Comparison of ENCODE assay signal across 22 cellular contexts in genomic region chr11:71502871-71503435, GRCh38. TPM values are rescaled to one million over a fixed set of nuclear protein-coding genes. Genes with fewer than 3 reads are reported as not detected.
DNase-seq lines count a peak whose midpoint lies in the region; ATAC-seq and TF ChIP-seq lines count a peak whose summit lies in the region.
"Had no signal": no experiment of that assay in that cellular context is flagged by ENCODE, and none has a peak within 500 bp of the region (broad histone marks: within the 10 kb centered on the region; RNA-seq: fewer than 3 reads in every experiment).

No MANE protein-coding gene starts in this region.

- intact Hi-C loops in posterior vena cava (cut with DNase I) = no loop called here
- intact Hi-C loops in left lung (cut with DNase I) = no loop called here

- H3K27ac Mint-ChIP-seq in activated naive CD8-positive, alpha-beta T cell treated with anti-CD3 and anti-CD28 coated beads for 36 hours = peak overlapping the region; percentile 34
- no peak overlapping the region for H3K27ac Mint-ChIP-seq in activated naive CD8-positive, alpha-beta T cell treated with anti-CD3 and anti-CD28 coated beads, Interleukin-2, amount 50 U/mL, for 24 hours
- H3K27ac Mint-ChIP-seq in activated naive CD4-positive, alpha-beta T cell treated with anti-CD3 and anti-CD28 coated beads, Interleukin-2, amount 50 U/mL, for 72 hours = no peak overlapping the region
- H3K27ac Mint-ChIP-seq: CD8-positive, alpha-beta T cell had no signal

- peak overlapping the region in 4 of 11 experiments; percentile 43 to 74 (median 62); a peak in 2 of 22 replicates for H3K27ac ChIP-seq in BLaER1 treated with 17β-estradiol and CSF1 and Interleukin-3, amounts not matched to agents 10 nM and 100 nM
- peak overlapping the region in 1 of 2 donors; percentile 33 for H3K27ac ChIP-seq in left lung
- H3K27ac ChIP-seq: C4-2B had no signal

- H3K4me1 ChIP-seq in BLaER1 treated with 17β-estradiol and CSF1 and Interleukin-3, amounts not matched to agents 10 nM and 100 nM = peaks cover 56 to 93% (median 89%) of the 10 kb centered on the region in 10 experiments
- H3K4me1 ChIP-seq in left lung = peaks cover 0 to 6% of the 10 kb centered on the region in 2 donors
- H3K4me1 ChIP-seq: Caco-2, HAP-1 had no signal

- H3K36me3 ChIP-seq in BLaER1 treated with 17β-estradiol and CSF1 and Interleukin-3, amounts not matched to agents 10 nM and 100 nM = peaks cover 35 to 79% (median 47%) of the 10 kb centered on the region in 11 experiments
- H3K36me3 ChIP-seq in left lung = peaks cover 0 to 83% of the 10 kb centered on the region in 2 donors

- H3K9me3 ChIP-seq in BLaER1 treated with 17β-estradiol and CSF1 and Interleukin-3, amounts not matched to agents 10 nM and 100 nM (replicated peaks in 1 of 11) = peaks cover 6 to 20% (median 9%) of the 10 kb centered on the region in 11 experiments
- peaks cover 0 to 6% of the 10 kb centered on the region in 2 donors for H3K9me3 ChIP-seq in left lung
- H3K9me3 ChIP-seq: Caco-2, HAP-1, MG63 had no signal

- no peak overlapping the region for H3K4me3 Mint-ChIP-seq in activated naive CD8-positive, alpha-beta T cell treated with anti-CD3 and anti-CD28 coated beads for 36 hours
- H3K4me3 Mint-ChIP-seq in activated naive CD8-positive, alpha-beta T cell treated with anti-CD3 and anti-CD28 coated beads, Interleukin-2, amount 50 U/mL, for 24 hours = no peak overlapping the region
- H3K4me3 Mint-ChIP-seq: CD8-positive, alpha-beta T cell had no signal

- no peaks in the 10 kb centered on the region for H3K27me3 ChIP-seq in BLaER1 treated with 17β-estradiol and CSF1 and Interleukin-3, amounts not matched to agents 10 nM and 100 nM
- no peaks in the 10 kb centered on the region for H3K27me3 ChIP-seq in left lung
- H3K27me3 ChIP-seq: MG63 had no signal

- H3K4me3 ChIP-seq in BLaER1 treated with 17β-estradiol and CSF1 and Interleukin-3, amounts not matched to agents 10 nM and 100 nM = no peak overlapping the region
- H3K4me3 ChIP-seq in left lung = no peak overlapping the region
- H3K4me3 ChIP-seq: HAP-1, MG63 had no signal

- no peak for DNase-seq in activated naive CD8-positive, alpha-beta T cell treated with anti-CD3 and anti-CD28 coated beads for 36 hours
- no peak for DNase-seq in activated naive CD8-positive, alpha-beta T cell treated with anti-CD3 and anti-CD28 coated beads, Interleukin-2, amount 50 U/mL, for 24 hours
- peak; percentile 29 for DNase-seq in activated CD8-positive, alpha-beta memory T cell treated with anti-CD3 and anti-CD28 coated beads, Interleukin-2, amount 50 U/mL, for 48 hours
- DNase-seq in posterior vena cava (ENCODE audit: low spot score) (peak; percentile 70), left lung (no peak)
- DNase-seq in activated naive CD4-positive, alpha-beta T cell treated with anti-CD3 and anti-CD28 coated beads, Interleukin-2, amount 50 U/mL, for 72 hours (ENCODE audit: low spot score in 2 of 2) = no peak
- DNase-seq: GOT3, KBM-7, MG63, NCI-H1105 treated with DMSO at 0.1 percent for 48 hours, NCI-H146, NCI-H2029, NCI-H446 treated with DMSO at 0.1 percent for 48 hours, NCI-H526, RPMI8226, SHP77 treated with DMSO at 0.1 percent for 48 hours had no signal

- no peak for ATAC-seq in activated naive CD8-positive, alpha-beta T cell treated with anti-CD3 and anti-CD28 coated beads, Interleukin-2, amount 50 U/mL, for 24 hours
- no peak for ATAC-seq in activated naive CD4-positive, alpha-beta T cell treated with anti-CD3 and anti-CD28 coated beads, Interleukin-2, amount 50 U/mL, for 72 hours
- ATAC-seq in left lung = no peak
- ATAC-seq: CD8-positive, alpha-beta T cell had no signal

- peaks cover 0 to 16% (median 0%) of the 10 kb centered on the region in 11 experiments; a peak in 4 of 22 replicates for H4K20me1 ChIP-seq in BLaER1 treated with 17β-estradiol and CSF1 and Interleukin-3, amounts not matched to agents 10 nM and 100 nM

- TF ChIP-seq CTCF in left lung (IDR thresholded peaks at IDR 0.05) = no peak

- no peaks in the 10 kb centered on the region for H3K27me3 Mint-ChIP-seq in activated naive CD8-positive, alpha-beta T cell treated with anti-CD3 and anti-CD28 coated beads for 36 hours
- no peaks in the 10 kb centered on the region for H3K27me3 Mint-ChIP-seq in activated naive CD8-positive, alpha-beta T cell treated with anti-CD3 and anti-CD28 coated beads, Interleukin-2, amount 50 U/mL, for 24 hours

- H3K9me3 Mint-ChIP-seq in activated naive CD8-positive, alpha-beta T cell treated with anti-CD3 and anti-CD28 coated beads for 36 hours = peaks cover 15% of the 10 kb centered on the region
- H3K9me3 Mint-ChIP-seq in activated naive CD8-positive, alpha-beta T cell treated with anti-CD3 and anti-CD28 coated beads, Interleukin-2, amount 50 U/mL, for 24 hours = peaks cover 13% of the 10 kb centered on the region
- peaks cover 7 to 11% of the 10 kb centered on the region in 2 donors for H3K9me3 Mint-ChIP-seq in activated naive CD4-positive, alpha-beta T cell treated with anti-CD3 and anti-CD28 coated beads, Interleukin-2, amount 50 U/mL, for 72 hours

- peak overlapping the region; percentile 48 to 97 (median 79); a peak in 21 of 22 replicates for H3K4me2 ChIP-seq in BLaER1 treated with 17β-estradiol and CSF1 and Interleukin-3, amounts not matched to agents 10 nM and 100 nM

- H3K9ac ChIP-seq in BLaER1 treated with 17β-estradiol and CSF1 and Interleukin-3, amounts not matched to agents 10 nM and 100 nM = no peak overlapping the region

- peaks cover 2% of the 10 kb centered on the region for H3K4me1 Mint-ChIP-seq in activated naive CD8-positive, alpha-beta T cell treated with anti-CD3 and anti-CD28 coated beads for 36 hours
- peaks cover 2% of the 10 kb centered on the region for H3K4me1 Mint-ChIP-seq in activated naive CD8-positive, alpha-beta T cell treated with anti-CD3 and anti-CD28 coated beads, Interleukin-2, amount 50 U/mL, for 24 hours

- peaks cover 69% of the 10 kb centered on the region for H3K36me3 Mint-ChIP-seq in activated naive CD8-positive, alpha-beta T cell treated with anti-CD3 and anti-CD28 coated beads for 36 hours
- peaks cover 65% of the 10 kb centered on the region for H3K36me3 Mint-ChIP-seq in activated naive CD8-positive, alpha-beta T cell treated with anti-CD3 and anti-CD28 coated beads, Interleukin-2, amount 50 U/mL, for 24 hours (ENCODE audit: low read depth)
- H3K36me3 Mint-ChIP-seq in activated naive CD4-positive, alpha-beta T cell treated with anti-CD3 and anti-CD28 coated beads, Interleukin-2, amount 50 U/mL, for 72 hours = peaks cover 49 to 56% of the 10 kb centered on the region in 2 donors

RNA-seq across cellular contexts. Expression of gene KRTAP5-7, which starts 24.1 kb away (rescaled TPM):
- not detected for total RNA-seq in activated naive CD8-positive, alpha-beta T cell treated with anti-CD3 and anti-CD28 coated beads for 36 hours
- total RNA-seq in posterior vena cava (under 1 TPM in 1 of 2 donors, not detected in 1; 0.24 TPM), left lung (under 1 TPM in 1 of 2 donors, not detected in 1; 0.24 TPM)
- not detected for total RNA-seq in activated naive CD4-positive, alpha-beta T cell treated with anti-CD3 and anti-CD28 coated beads, Interleukin-2, amount 50 U/mL, for 72 hours
- total RNA-seq: Caco-2; CD8-positive, alpha-beta T cell; LHCN-M2 had no signal

RNA-seq across cellular contexts. Expression of gene KRTAP5-8, which starts 34.9 kb away (rescaled TPM):
- not detected for total RNA-seq in activated naive CD8-positive, alpha-beta T cell treated with anti-CD3 and anti-CD28 coated beads for 36 hours
- total RNA-seq in posterior vena cava (not detected), left lung (under 1 TPM in 1 of 2 donors, not detected in 1; 0.31 TPM)
- not detected for total RNA-seq in activated naive CD4-positive, alpha-beta T cell treated with anti-CD3 and anti-CD28 coated beads, Interleukin-2, amount 50 U/mL, for 72 hours
- total RNA-seq: Caco-2, LHCN-M2 had no signal

RNA-seq across cellular contexts. Expression of gene KRTAP5-9, which starts 45.3 kb away (rescaled TPM):
- total RNA-seq in activated naive CD8-positive, alpha-beta T cell treated with anti-CD3 and anti-CD28 coated beads for 36 hours = not detected
- total RNA-seq in posterior vena cava (under 1 TPM; 0.19 to 0.37 TPM), left lung (under 1 TPM; 0.20 to 0.24 TPM)
- not detected for total RNA-seq in activated naive CD4-positive, alpha-beta T cell treated with anti-CD3 and anti-CD28 coated beads, Interleukin-2, amount 50 U/mL, for 72 hours
- total RNA-seq: Caco-2; CD8-positive, alpha-beta T cell; LHCN-M2 had no signal

RNA-seq across cellular contexts. Expression of gene NADSYN1, which starts 50.0 kb away (rescaled TPM):
- 10 to 100 TPM; 59.9 to 66.8 TPM for total RNA-seq in activated naive CD8-positive, alpha-beta T cell treated with anti-CD3 and anti-CD28 coated beads for 36 hours
- 10 to 100 TPM; 38.7 to 48.1 TPM for total RNA-seq in posterior vena cava
- 100 to 1,000 TPM; 102 to 135 TPM for total RNA-seq in activated naive CD4-positive, alpha-beta T cell treated with anti-CD3 and anti-CD28 coated beads, Interleukin-2, amount 50 U/mL, for 72 hours
- 10 to 100 TPM; 71.4 to 78.9 TPM for total RNA-seq in left lung

RNA-seq across cellular contexts. Expression of gene DHCR7, which starts 54.8 kb away (rescaled TPM):
- total RNA-seq in activated naive CD8-positive, alpha-beta T cell treated with anti-CD3 and anti-CD28 coated beads for 36 hours = 10 to 100 TPM; 77.2 to 87.3 TPM
- total RNA-seq in posterior vena cava (10 to 100 TPM; 14.9 to 15.5 TPM), left lung (100 to 1,000 TPM in 1 of 2 donors, 10 to 100 TPM in 1; 87.9 to 200 TPM)
- total RNA-seq in activated naive CD4-positive, alpha-beta T cell treated with anti-CD3 and anti-CD28 coated beads, Interleukin-2, amount 50 U/mL, for 72 hours = 10 to 100 TPM; 41.4 to 54.1 TPM

Comparison
In these comparisons a context has a peak if more than half of its experiments do, and no peak if none do; other contexts are left out.
1. DNase-seq: peak in activated CD8-positive, alpha-beta memory T cell treated with anti-CD3 and anti-CD28 coated beads, Interleukin-2, amount 50 U/mL, for 48 hours (single experiment) and posterior vena cava (single experiment); none in activated naive CD8-positive, alpha-beta T cell treated with anti-CD3 and anti-CD28 coated beads for 36 hours (single experiment), activated naive CD8-positive, alpha-beta T cell treated with anti-CD3 and anti-CD28 coated beads, Interleukin-2, amount 50 U/mL, for 24 hours (single experiment), activated naive CD4-positive, alpha-beta T cell treated with anti-CD3 and anti-CD28 coated beads, Interleukin-2, amount 50 U/mL, for 72 hours (0 of 2) and left lung (0 of 2).